ENCODE assay signal across 1 cellular context in genomic region chr7:40866601-40867000, GRCh38.
TF ChIP-seq lines count a peak whose summit lies in the region.

No MANE protein-coding gene starts in this region.

TF ChIP-seq in HepG2, 621 proteins besides CTCF, POLR2A, EP300 and RAD21 (continued from another document):
- TF ChIP-seq DMTF1 (CRISPR knock-in tag; IDR thresholded peaks at IDR 0.05) = no peak
- TF ChIP-seq ZNF644 (CRISPR knock-in tag; IDR thresholded peaks at IDR 0.05; ENCODE audit: low read depth) = no peak
- no peak for TF ChIP-seq ZBED4 (CRISPR knock-in tag; IDR thresholded peaks at IDR 0.05; ENCODE audit: borderline replicate concordance)
- no peak for TF ChIP-seq NFIC (IDR thresholded peaks at IDR 0.05; ENCODE audit: low read length)
- TF ChIP-seq PAWR (CRISPR knock-in tag; IDR thresholded peaks at IDR 0.05; ENCODE audit: borderline replicate concordance) = no peak
- no peak for TF ChIP-seq ZSCAN9 (CRISPR knock-in tag; IDR thresholded peaks at IDR 0.05; ENCODE audit: borderline replicate concordance)
- no peak for TF ChIP-seq ZNF572 (CRISPR knock-in tag; IDR thresholded peaks at IDR 0.05)
- no peak for TF ChIP-seq EZH2 (conservative IDR thresholded peaks at IDR 0.05; ENCODE audit: low read depth, low read length)
